8 cellular contexts compared by ENCODE assay signal in the genomic region with DNA sequence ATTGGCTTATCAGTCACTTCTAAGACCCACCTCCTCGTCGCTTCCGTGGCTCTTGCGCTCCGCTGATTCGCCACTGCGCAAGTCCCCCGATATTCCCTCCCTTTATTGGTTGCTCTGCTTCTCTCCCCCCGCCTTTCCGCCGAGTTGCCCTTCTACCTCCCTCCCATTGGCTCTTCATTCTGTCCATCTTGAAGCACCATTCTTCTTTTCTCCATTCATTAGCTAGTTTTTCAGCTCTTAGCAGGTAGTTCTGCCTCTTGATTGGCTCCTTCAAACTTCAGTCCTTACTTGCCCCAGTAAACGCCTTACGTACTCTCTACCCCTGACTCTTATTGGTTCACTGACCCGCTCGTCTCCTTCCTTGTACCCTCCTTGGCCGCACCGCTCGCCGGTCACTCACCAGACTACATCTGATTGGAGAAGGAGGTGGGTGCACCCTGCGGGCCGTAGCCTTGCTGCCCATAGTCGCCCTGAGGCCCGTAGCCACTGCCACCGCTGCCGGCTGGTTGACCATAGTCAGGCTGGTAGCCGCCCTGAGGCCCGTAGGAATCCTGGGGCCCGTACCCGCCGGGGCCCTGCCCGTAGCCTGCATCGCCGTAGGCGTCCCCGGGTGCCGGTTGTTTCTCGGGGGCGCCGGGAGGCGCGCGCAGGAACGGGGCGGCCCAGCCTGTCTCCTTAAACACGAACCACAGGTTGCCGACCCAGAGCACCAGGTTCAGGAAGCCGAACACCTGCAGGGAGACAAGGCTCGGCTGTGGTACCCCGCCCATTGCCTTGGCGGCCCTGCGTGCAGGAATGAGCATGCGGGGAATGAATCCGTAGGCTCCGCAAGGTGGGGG. TPM values are rescaled to one million over a fixed set of nuclear protein-coding genes. Genes with fewer than 3 reads are reported as not detected.
DNase-seq lines count a peak whose midpoint lies in the region; ATAC-seq and TF ChIP-seq lines count a peak whose summit lies in the region.

No MANE protein-coding gene starts in this region.

- H3K27me3 Mint-ChIP-seq in GM23338 (ENCODE audit: insufficient read depth, low read depth, poor library complexity) (peaks cover 10% of the 10 kb centered on the region), nephron progenitor cell (ENCODE audit: low read depth, poor library complexity) (peaks cover 4% of the 10 kb centered on the region)

- TF ChIP-seq CTCF in GM23338 (conservative IDR thresholded peaks at IDR 0.05; ENCODE audit: low read depth in 2 of 2) (no peak), RWPE2 (IDR thresholded peaks at IDR 0.05; ENCODE audit: poor library complexity, severe bottlenecking) (no peak), nephron progenitor cell (IDR thresholded peaks at IDR 0.05) (no peak)

- H3K27ac Mint-ChIP-seq in GM23338 (no peak overlapping the region), nephron progenitor cell (peak overlapping the region; percentile 51)

- no peaks in the 10 kb centered on the region for H3K9me2 ChIP-seq in GM23338 (ENCODE audit: insufficient read depth)

- H3K79me2 ChIP-seq in GM23338 (replicated peaks; ENCODE audit: insufficient read depth), result no peaks in the 10 kb centered on the region

- peak; percentile 99 for DNase-seq in EH (ENCODE audit: low read depth)
- DNase-seq in GM23338 (ENCODE audit: low spot score), result peak; percentile 96
- DNase-seq in Kasumi-1 (lab: John Stamatoyannopoulos, UW), result peak; percentile 99 to 100
- peak; percentile 93 for DNase-seq in RWPE2 (ENCODE audit: low spot score)
- peak; percentile 93 for DNase-seq in activated effector memory CD4-positive, alpha-beta T cell treated with anti-CD3 and anti-CD28 coated beads, Interleukin-2, amount 50 U/mL, for 16 hours
- DNase-seq in fibroblast of the conjunctiva (ENCODE audit: low read depth), result peak; percentile 100
- DNase-seq in nephron progenitor cell, result peak; percentile 78
- peak; percentile 97 for DNase-seq in stromal cell of bone marrow (ENCODE audit: low read depth)

- H3K4me3 ChIP-seq in GM23338 (peak overlapping the region; percentile 56), RWPE2 (ENCODE audit: severe bottlenecking) (peak overlapping the region; percentile 82)

- H3K4me2 ChIP-seq in GM23338, result peak overlapping the region; percentile 72

- H4K20me1 ChIP-seq in GM23338 (replicated peaks; ENCODE audit: insufficient read depth), result no peaks in the 10 kb centered on the region

- peak overlapping the region; percentile 57; the same call in 1 of the 2 replicates for H3K27ac ChIP-seq in GM23338 (ENCODE audit: low read depth)
- H3K27ac ChIP-seq in RWPE2 (ENCODE audit: poor library complexity, severe bottlenecking), result peak overlapping the region; percentile 67

- no peaks in the 10 kb centered on the region for H3F3A ChIP-seq in GM23338 (replicated peaks; ENCODE audit: low read depth)

- no peaks in the 10 kb centered on the region for H3K9me3 ChIP-seq in RWPE2 (ENCODE audit: severe bottlenecking)

- no peaks in the 10 kb centered on the region for H3K27me3 ChIP-seq in GM23338 (ENCODE audit: insufficient read depth)
- H3K27me3 ChIP-seq in RWPE2 (ENCODE audit: insufficient read depth, poor library complexity, severe bottlenecking), result no peaks in the 10 kb centered on the region

- H3K36me3 ChIP-seq in GM23338 (ENCODE audit: insufficient read depth) (no peaks in the 10 kb centered on the region), RWPE2 (ENCODE audit: low read depth) (no peaks in the 10 kb centered on the region)

- H3K9me3 Mint-ChIP-seq in GM23338 (no peaks in the 10 kb centered on the region), nephron progenitor cell (peaks cover 67% of the 10 kb centered on the region)

- H2AFZ ChIP-seq in GM23338, result no peak overlapping the region

- H3K4me1 Mint-ChIP-seq in GM23338 (peaks cover 23% of the 10 kb centered on the region), nephron progenitor cell (peaks cover 49% of the 10 kb centered on the region)

- H3K4me1 ChIP-seq in GM23338 (ENCODE audit: insufficient read depth) (no peaks in the 10 kb centered on the region; the same call in 1 of the 2 replicates), RWPE2 (ENCODE audit: insufficient read depth, poor library complexity, severe bottlenecking) (no peaks in the 10 kb centered on the region)

- H3K4me3 Mint-ChIP-seq in GM23338 (peak overlapping the region; percentile 88), nephron progenitor cell (peak overlapping the region; percentile 88)

- ATAC-seq in GM23338, result peak; percentile 86
- peak; percentile 92 for ATAC-seq in RWPE2 (ENCODE audit: low read depth)

- H3K36me3 Mint-ChIP-seq in GM23338 (ENCODE audit: low read depth), result no peaks in the 10 kb centered on the region; the same call in 2 of the 3 replicates
- H3K36me3 Mint-ChIP-seq in nephron progenitor cell (ENCODE audit: low read depth), result no peaks in the 10 kb centered on the region

TF ChIP-seq in GM23338, 12 proteins besides CTCF, POLR2A, EP300 and RAD21:
- TF ChIP-seq CREB1 (CRISPR knock-in tag; IDR thresholded peaks at IDR 0.05; ENCODE audit: low read depth) (peak; percentile 84), NANOG (IDR thresholded peaks at IDR 0.05; ENCODE audit: borderline replicate concordance) (no peak), POLR2AphosphoS5 (IDR thresholded peaks at IDR 0.05; ENCODE audit: low read depth) (peak; percentile 87)

RNA-seq across cellular contexts. Expression of a gene that starts 5.1 kb away (rescaled TPM):
- 13.7 and 21.4 TPM in 2 replicates for total RNA-seq in GM23338 (2014; rRNA removed; shearing (Covaris generic))
- 4.7 and 5.2 TPM in 2 replicates for polyA plus RNA-seq in GM23338 (2016; fragmentation: Nextera tagmentation; extraction: Ambion mirVana)

RNA-seq across cellular contexts. Expression of a gene that starts 8.7 kb away (rescaled TPM):
- total RNA-seq in GM23338 (2014; rRNA removed; shearing (Covaris generic)), result 7.3 and 9.1 TPM in 2 replicates
- 2.5 and 3.7 TPM in 2 replicates for polyA plus RNA-seq in GM23338 (2016; fragmentation: Nextera tagmentation; extraction: Ambion mirVana)

RNA-seq across cellular contexts. Expression of a gene that starts 19.6 kb away (rescaled TPM):
- total RNA-seq in GM23338 (2014; rRNA removed; shearing (Covaris generic)), result 1.6 and 3.4 TPM in 2 replicates
- polyA plus RNA-seq in GM23338 (2016; fragmentation: Nextera tagmentation; extraction: Ambion mirVana), result 9.5 and 10.1 TPM in 2 replicates

RNA-seq across cellular contexts. Expression of a gene that starts 28.7 kb away (rescaled TPM):
- 0.83 and 2.1 TPM in 2 replicates for total RNA-seq in GM23338 (2014; rRNA removed; shearing (Covaris generic))
- 0.66 and 1.6 TPM in 2 replicates for polyA plus RNA-seq in GM23338 (2016; fragmentation: Nextera tagmentation; extraction: Ambion mirVana)

RNA-seq across cellular contexts. Expression of a gene that starts 41.9 kb away (rescaled TPM):
- total RNA-seq in GM23338 (2014; rRNA removed; shearing (Covaris generic)), result 0.35 and 0.90 TPM in 2 replicates
- polyA plus RNA-seq in GM23338 (2016; fragmentation: Nextera tagmentation; extraction: Ambion mirVana), result 0.23 and 0.44 TPM in 2 replicates

Comparison
In these comparisons a context has a peak if more than half of its experiments do, and no peak if none do; other contexts are left out.
1. Peak in every context shown above with its lines: DNase-seq, ATAC-seq, H3K4me3 ChIP-seq and H3K27ac ChIP-seq.